ENCODE assay signal across 8 cellular contexts in genomic region chr7:101814996-101815825, GRCh38. TPM values are rescaled to one million over a fixed set of nuclear protein-coding genes. Genes with fewer than 3 reads are reported as not detected.
A peak's percentile ranks its signal among the peaks of the same experiment; 100 is the strongest.
DNase-seq lines count a peak whose midpoint lies in the region; ATAC-seq lines count a peak whose summit lies in the region.

No MANE protein-coding gene starts in this region.

- H2BK5ac ChIP-seq in mesendoderm (ENCODE audit: low read length): peak overlapping the region; percentile 76

- H3K79me1 ChIP-seq in mesendoderm (ENCODE audit: low read length): no peaks in the 10 kb centered on the region

- H3K4me3 ChIP-seq in Karpas-422 (ENCODE audit: low read length) (peak overlapping the region; percentile 77), duodenal mucosa (ENCODE audit: low read depth in 1 of 2, low read length in 2 of 2) (peak overlapping the region; percentile 82 to 88), mesendoderm (ENCODE audit: low read length) (peak overlapping the region; percentile 48)

- H4K20me1 ChIP-seq in Karpas-422 (ENCODE audit: insufficient read depth, low read depth, low read length): no peaks in the 10 kb centered on the region

- peak overlapping the region; percentile 93 for H3K9ac ChIP-seq in Karpas-422 (ENCODE audit: low read length)
- H3K9ac ChIP-seq in duodenal mucosa (ENCODE audit: low read depth in 1 of 2, low read length in 2 of 2): peak overlapping the region; percentile 71 to 74
- peak overlapping the region; percentile 80 for H3K9ac ChIP-seq in mesendoderm (ENCODE audit: low read length)

- H3K56ac ChIP-seq in mesendoderm (ENCODE audit: low read length): peak overlapping the region; percentile 96

- no peak overlapping the region for H2BK15ac ChIP-seq in mesendoderm (replicated peaks; ENCODE audit: low read depth)

- peak overlapping the region; percentile 100 for H3K4ac ChIP-seq in mesendoderm (ENCODE audit: low read depth, low read length)

- no peak overlapping the region for H2AFZ ChIP-seq in Karpas-422 (ENCODE audit: low read length)

- peaks cover 47% of the 10 kb centered on the region for H3K4me1 ChIP-seq in Karpas-422 (ENCODE audit: low read length)
- peaks cover 7 to 12% of the 10 kb centered on the region in 2 donors for H3K4me1 ChIP-seq in duodenal mucosa (ENCODE audit: control insufficient read depth in 1 of 2, insufficient read depth in 2 of 2, low read length in 2 of 2)
- H3K4me1 ChIP-seq in mesendoderm (ENCODE audit: control insufficient read depth, low read depth, low read length): peaks cover 2% of the 10 kb centered on the region

- no peak overlapping the region for H4K8ac ChIP-seq in mesendoderm (ENCODE audit: low read depth, low read length)

- H3K79me2 ChIP-seq in Karpas-422 (ENCODE audit: low read length) (peaks cover 33% of the 10 kb centered on the region), mesendoderm (ENCODE audit: control insufficient read depth, insufficient read depth, low read length) (peaks cover 35% of the 10 kb centered on the region)

- peak; percentile 26 for ATAC-seq in GM21717 (IDR thresholded peaks at IDR 0.05; ENCODE audit: unreplicated experiment)

- H3K27ac ChIP-seq in Karpas-422 (ENCODE audit: low read length): peak overlapping the region; percentile 95
- H3K27ac ChIP-seq in duodenal mucosa (ENCODE audit: low read depth, low read length): peak overlapping the region; percentile 20
- H3K27ac ChIP-seq in mesendoderm (ENCODE audit: low read depth, low read length): peak overlapping the region; percentile 54

- no peak overlapping the region for H4K5ac ChIP-seq in mesendoderm (ENCODE audit: low read length)

- H2AK5ac ChIP-seq in mesendoderm (ENCODE audit: low read length): no peak overlapping the region

- H3K27me3 ChIP-seq in Karpas-422 (ENCODE audit: low read length) (no peaks in the 10 kb centered on the region), duodenal mucosa (ENCODE audit: control insufficient read depth in 1 of 2, insufficient read depth in 2 of 2, low read length in 2 of 2) (no peaks in the 10 kb centered on the region), mesendoderm (ENCODE audit: insufficient read depth, low read length, poor library complexity) (no peaks in the 10 kb centered on the region)

- no peaks in the 10 kb centered on the region for H3K9me2 ChIP-seq in Karpas-422 (replicated peaks; ENCODE audit: insufficient read depth, low read length)

- DNase-seq in Daoy (ENCODE audit: low read depth) (peak; percentile 77), Karpas-422 (peak; percentile 88), mesendoderm (no peak), NCI-H2107 (lab: John Stamatoyannopoulos, UW) (no peak)
- peak; percentile 60 for DNase-seq in activated CD4-positive, alpha-beta T cell treated with anti-CD3 and anti-CD28 coated beads for 4 hours
- peak; percentile 27 for DNase-seq in stimulated activated CD8-positive, alpha-beta memory T cell treated with anti-CD3 and anti-CD28 coated beads, Interleukin-15, amount 100 ng/mL, for 1 hour (ENCODE audit: low read depth)

- peak overlapping the region; percentile 98 for H3K23ac ChIP-seq in mesendoderm (ENCODE audit: low read length)

- H3K4me2 ChIP-seq in Karpas-422 (ENCODE audit: low read depth, low read length, poor library complexity, severe bottlenecking): peak overlapping the region; percentile 74
- peak overlapping the region; percentile 89 for H3K4me2 ChIP-seq in mesendoderm (ENCODE audit: low read length)

- H3K9me3 ChIP-seq in Karpas-422 (ENCODE audit: low read length) (no peaks in the 10 kb centered on the region), duodenal mucosa (ENCODE audit: control insufficient read depth in 1 of 2, low read length in 2 of 2) (no peaks in the 10 kb centered on the region)

- peak overlapping the region; percentile 100 for H3K18ac ChIP-seq in mesendoderm (ENCODE audit: low read length)

- H2BK120ac ChIP-seq in mesendoderm (ENCODE audit: low read depth, low read length): peak overlapping the region; percentile 92

- no CpG with 5 or more reads among the region's 89 CpGs for WGBS in mesendoderm (ENCODE audit: extremely low coverage, insufficient coverage, low lambda C conversion rate)

- no peaks in the 10 kb centered on the region for H3K36me3 ChIP-seq in Karpas-422 (ENCODE audit: insufficient read depth, low read length)
- H3K36me3 ChIP-seq in duodenal mucosa (ENCODE audit: control insufficient read depth in 1 of 2, insufficient read depth in 2 of 2, low read length in 2 of 2): no peaks in the 10 kb centered on the region
- H3K36me3 ChIP-seq in mesendoderm (ENCODE audit: control insufficient read depth, insufficient read depth, low read length): no peaks in the 10 kb centered on the region

RNA-seq across cellular contexts. Expression of gene CUX1, which starts 2.2 kb away (rescaled TPM):
- 16.3 and 30.3 TPM in 2 replicates for total RNA-seq in Daoy (2014; rRNA removed; shearing (Covaris generic))
- 92.4 and 109 TPM in 2 replicates for total RNA-seq in Karpas-422 (2014; rRNA removed; shearing (Covaris generic); ENCODE audit: low replicate concordance)
- 35.0 TPM for polyA plus RNA-seq in mesendoderm (2013, experiment 1 of 2)
- polyA plus RNA-seq in mesendoderm (2013, experiment 2 of 2): 35.9 TPM

Comparison
In these comparisons a context has a peak if more than half of its experiments do, and no peak if none do; other contexts are left out.
1. DNase-seq: peak in Daoy (single experiment), Karpas-422 (single experiment), activated CD4-positive, alpha-beta T cell treated with anti-CD3 and anti-CD28 coated beads for 4 hours (2 of 2) and stimulated activated CD8-positive, alpha-beta memory T cell treated with anti-CD3 and anti-CD28 coated beads, Interleukin-15, amount 100 ng/mL, for 1 hour (single experiment); none in mesendoderm (single experiment) and NCI-H2107 (single experiment).
2. H3K27ac ChIP-seq: peak in every context shown above with its lines; median percentile 95 in Karpas-422; 54 in mesendoderm; 20 in duodenal mucosa.
3. Peak in every context shown above with its lines, with median percentiles within 50 percentile points of each other: H3K4me3 ChIP-seq and H3K9ac ChIP-seq.